ENCODE assay signal across 10 cellular contexts in the genomic region with DNA sequence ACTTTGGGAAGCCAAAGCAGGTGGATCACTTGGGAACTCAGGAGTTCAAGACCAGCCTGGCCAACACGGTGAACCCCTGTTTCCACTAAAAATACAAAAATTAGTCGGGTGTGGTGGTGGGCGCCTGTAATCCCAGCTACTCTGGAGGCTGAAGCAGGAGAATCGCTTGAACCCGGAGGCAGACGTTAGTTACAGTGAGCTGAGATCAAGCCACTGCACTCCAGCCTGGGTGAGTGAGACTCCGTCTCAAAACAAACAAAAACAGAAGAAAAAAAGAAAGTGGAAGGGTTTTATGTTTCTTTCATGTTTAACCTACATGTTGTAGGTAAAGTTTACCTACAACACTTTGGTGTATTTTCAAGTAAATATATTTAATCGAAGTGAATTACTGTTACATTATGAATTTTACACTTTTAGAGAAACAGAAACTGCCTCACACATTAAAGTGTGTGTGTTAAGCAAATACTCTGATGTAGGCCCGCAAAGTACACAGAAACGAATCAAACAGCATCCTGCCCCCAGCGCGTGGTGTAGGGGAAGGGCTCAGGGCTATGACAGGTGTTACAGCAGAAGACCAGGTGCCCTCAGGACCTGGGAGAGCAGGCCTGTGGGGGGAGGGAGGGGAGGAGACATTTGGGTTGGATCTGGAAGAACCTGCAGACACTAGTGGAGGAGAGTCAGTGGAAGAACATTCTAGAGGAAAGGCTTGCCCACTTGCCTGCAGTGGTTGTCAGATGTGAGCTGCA. TPM values are rescaled to one million over a fixed set of nuclear protein-coding genes. Genes with fewer than 3 reads are reported as not detected.
DNase-seq lines count a peak whose midpoint lies in the region; ATAC-seq and TF ChIP-seq lines count a peak whose summit lies in the region.
"Had no signal": no experiment of that assay in that cellular context is flagged by ENCODE, and none has a peak within 500 bp of the region (broad histone marks: within the 10 kb centered on the region; RNA-seq: fewer than 3 reads in every experiment).

No MANE protein-coding gene starts in this region.

- no peaks in the 10 kb centered on the region for H3K36me3 ChIP-seq in esophagus muscularis mucosa
- H3K36me3 ChIP-seq: vagina had no signal

- H3K27me3 ChIP-seq in esophagus muscularis mucosa: no peaks in the 10 kb centered on the region
- H3K27me3 ChIP-seq: vagina had no signal

- intact Hi-C loops in activated naive CD4-positive, alpha-beta T cell treated with anti-CD3 and anti-CD28 coated beads for 36 hours (cut with micrococcal nuclease): no loop called here
- intact Hi-C loops in esophagus muscularis mucosa (cut with DNase I): no loop called here

- H3K36me3 Mint-ChIP-seq in activated naive CD4-positive, alpha-beta T cell treated with anti-CD3 and anti-CD28 coated beads for 36 hours (ENCODE audit: low read depth): no peaks in the 10 kb centered on the region
- H3K36me3 Mint-ChIP-seq in type B pancreatic cell: no peaks in the 10 kb centered on the region

- peak; percentile 51 for DNase-seq in activated naive CD4-positive, alpha-beta T cell treated with anti-CD3 and anti-CD28 coated beads for 36 hours
- no peak for DNase-seq in activated naive CD4-positive, alpha-beta T cell treated with anti-CD3 and anti-CD28 coated beads, Interleukin-2, amount 50 U/mL, for 16 hours
- DNase-seq in NCI-H526 treated with DMSO at 0.1 percent for 48 hours (lab: John Stamatoyannopoulos, UW) (peak; percentile 65), esophagus muscularis mucosa (ENCODE audit: extremely low spot score) (no peak), type B pancreatic cell (ENCODE audit: extremely low spot score, unreplicated experiment) (no peak), NCI-H82 (lab: John Stamatoyannopoulos, UW) (no peak)
- DNase-seq: NCI-H2227 treated with DMSO at 0.1 percent for 48 hours had no signal

- no peaks in the 10 kb centered on the region for H3K27me3 Mint-ChIP-seq in activated naive CD4-positive, alpha-beta T cell treated with anti-CD3 and anti-CD28 coated beads for 36 hours (ENCODE audit: low read depth)
- H3K27me3 Mint-ChIP-seq in type B pancreatic cell: no peaks in the 10 kb centered on the region

- TF ChIP-seq POLR2A in esophagus muscularis mucosa (IDR thresholded peaks at IDR 0.05; ENCODE audit: low read depth): no peak

- peaks cover 47 to 90% (median 74%) of the 10 kb centered on the region in 4 donors for H3K4me1 ChIP-seq in esophagus muscularis mucosa

- H3K4me1 Mint-ChIP-seq in activated naive CD4-positive, alpha-beta T cell treated with anti-CD3 and anti-CD28 coated beads for 36 hours (ENCODE audit: low read depth): peaks cover 36% of the 10 kb centered on the region
- H3K4me1 Mint-ChIP-seq in type B pancreatic cell (ENCODE audit: unreplicated experiment): peaks cover 39% of the 10 kb centered on the region

- H3K27ac Mint-ChIP-seq in activated naive CD4-positive, alpha-beta T cell treated with anti-CD3 and anti-CD28 coated beads for 36 hours: peak overlapping the region; percentile 28
- H3K27ac Mint-ChIP-seq in type B pancreatic cell: peak overlapping the region; percentile 40

- H3K4me3 ChIP-seq in esophagus muscularis mucosa: no peak overlapping the region
- H3K4me3 ChIP-seq: vagina had no signal

- TF ChIP-seq CTCF in esophagus muscularis mucosa (IDR thresholded peaks at IDR 0.05) (no peak), type B pancreatic cell (conservative IDR thresholded peaks at IDR 0.05) (no peak)

- H3K9me3 Mint-ChIP-seq in activated naive CD4-positive, alpha-beta T cell treated with anti-CD3 and anti-CD28 coated beads for 36 hours: no peaks in the 10 kb centered on the region
- no peaks in the 10 kb centered on the region for H3K9me3 Mint-ChIP-seq in type B pancreatic cell

- 92% methylated on average over 12 of the region's 12 CpGs for WGBS in esophagus muscularis mucosa

- CTCF ChIA-PET in activated naive CD4-positive, alpha-beta T cell treated with anti-CD3 and anti-CD28 coated beads for 36 hours (lab: Charles Lee): no interaction called here

- TF ChIP-seq EP300 in esophagus muscularis mucosa (IDR thresholded peaks at IDR 0.05): no peak

- no peak for ATAC-seq in GM21447 (IDR thresholded peaks at IDR 0.05; ENCODE audit: unreplicated experiment)
- no peak for ATAC-seq in GM19023 (IDR thresholded peaks at IDR 0.05; ENCODE audit: unreplicated experiment)

- peak overlapping the region; percentile 41 for H3K4me3 Mint-ChIP-seq in activated naive CD4-positive, alpha-beta T cell treated with anti-CD3 and anti-CD28 coated beads for 36 hours
- no peak overlapping the region for H3K4me3 Mint-ChIP-seq in type B pancreatic cell

- H3K9me3 ChIP-seq in esophagus muscularis mucosa: no peaks in the 10 kb centered on the region
- H3K9me3 ChIP-seq: vagina had no signal

- peak overlapping the region; percentile 30 to 57 (median 39) for H3K27ac ChIP-seq in esophagus muscularis mucosa (replicated peaks in 1 of 4)
- H3K27ac ChIP-seq: vagina had no signal

RNA-seq across cellular contexts. Expression of a gene that starts 39.0 kb away (rescaled TPM):
- total RNA-seq in activated naive CD4-positive, alpha-beta T cell treated with anti-CD3 and anti-CD28 coated beads for 36 hours: not detected
- total RNA-seq in esophagus muscularis mucosa (1 to 10 TPM in 2 of 4 donors, under 1 TPM in 2; 0.71 to 5.8 (median 1.5) TPM), type B pancreatic cell (ENCODE audit: low replicate concordance) (not detected in 2 replicates)

Comparison
In these comparisons a context has a peak if more than half of its experiments do, and no peak if none do; other contexts are left out.
1. DNase-seq: peak in activated naive CD4-positive, alpha-beta T cell treated with anti-CD3 and anti-CD28 coated beads for 36 hours (single experiment) and NCI-H526 treated with DMSO at 0.1 percent for 48 hours (single experiment); none in activated naive CD4-positive, alpha-beta T cell treated with anti-CD3 and anti-CD28 coated beads, Interleukin-2, amount 50 U/mL, for 16 hours (single experiment), esophagus muscularis mucosa (single experiment), type B pancreatic cell (single experiment) and NCI-H82 (single experiment).